Comparison of ENCODE assay signal across 8 cellular contexts in genomic region chr1:84620720-84621313, GRCh38.
DNase-seq lines count a peak whose midpoint lies in the region; ATAC-seq and TF ChIP-seq lines count a peak whose summit lies in the region.

No MANE protein-coding gene starts in this region.

- H3K4me3 ChIP-seq in AG09309 (ENCODE audit: control insufficient read depth, low read depth, low read length) (peak overlapping the region; percentile 43), choroid plexus epithelial cell (ENCODE audit: low read depth, low read length) (peak overlapping the region; percentile 74)

- DNase-seq in AG09309 (ENCODE audit: low read depth) = no peak
- peak; percentile 79 for DNase-seq in NCI-H226
- DNase-seq in activated CD4-positive, alpha-beta T cell treated with anti-CD3 and anti-CD28 coated beads for 1 hour = peak; percentile 68
- peak; percentile 78 for DNase-seq in choroid plexus epithelial cell (ENCODE audit: low read depth)
- peak; percentile 95 for DNase-seq in left kidney (ENCODE audit: low read depth, low spot score)
- peak; percentile 82 for DNase-seq in stimulated activated CD4-positive, alpha-beta T cell treated with anti-CD3 and anti-CD28 coated beads, Interleukin-2, amount 100 ng/mL, for 24 hours

- TF ChIP-seq CTCF in AG09309 (IDR thresholded peaks at IDR 0.05; ENCODE audit: control insufficient read depth, insufficient read depth, low read depth, low read length, missing control alignments) (peak; percentile 59), choroid plexus epithelial cell (conservative IDR thresholded peaks at IDR 0.05; ENCODE audit: low read depth, low read length) (peak; percentile 58)

- ATAC-seq in GM18907 (IDR thresholded peaks at IDR 0.05; ENCODE audit: unreplicated experiment) (peak; percentile 96), HG03175 (IDR thresholded peaks at IDR 0.05; ENCODE audit: unreplicated experiment) (peak; percentile 94)
